8 cellular contexts compared by ENCODE assay signal in genomic region chr5:179345429-179346321, GRCh38. TPM values are rescaled to one million over a fixed set of nuclear protein-coding genes. Genes with fewer than 3 reads are reported as not detected.
A peak's percentile ranks its signal among the peaks of the same experiment; 100 is the strongest.
DNase-seq lines count a peak whose midpoint lies in the region; ATAC-seq and TF ChIP-seq lines count a peak whose summit lies in the region.
"Had no signal": no experiment of that assay in that cellular context is flagged by ENCODE, and none has a peak within 500 bp of the region (broad histone marks: within the 10 kb centered on the region; RNA-seq: fewer than 3 reads in every experiment).

TSS of gene ADAMTS2 (minus strand) at chr5:179345461. CDS start at chr5:179345328, 133 bp downstream.

- H3K9me3 ChIP-seq in HAP-1 (no peaks in the 10 kb centered on the region), SJSA1 (replicated peaks) (peaks cover 33% of the 10 kb centered on the region), fibroblast of lung (ENCODE audit: control insufficient read depth, insufficient read depth, low read depth, low read length) (no peaks in the 10 kb centered on the region)
- H3K9me3 ChIP-seq in naive thymus-derived CD4-positive, alpha-beta T cell (ENCODE audit: control insufficient read depth in 2 of 3, low read length in 3 of 3) = no peaks in the 10 kb centered on the region

- peaks cover 0 to 23% (median 14%) of the 10 kb centered on the region in 7 donors for H3K4me1 Mint-ChIP-seq in naive thymus-derived CD4-positive, alpha-beta T cell

- H3K4me2 ChIP-seq in fibroblast of lung (ENCODE audit: extremely low read depth, insufficient read depth, low read length) = peak within 1 kb of the TSS; percentile 73

- DNase-seq in HAP-1 (ENCODE audit: low spot score in 2 of 2) = peak; percentile 60 to 85
- DNase-seq in SJSA1 (ENCODE audit: low read depth in 1 of 2, low spot score in 2 of 2) = no peak
- peak in 1 of 2 donors; percentile 71 for DNase-seq in fibroblast of lung (ENCODE audit: low read depth in 2 of 2)
- DNase-seq in naive thymus-derived CD4-positive, alpha-beta T cell = no peak
- DNase-seq in AML-193 (lab: John Stamatoyannopoulos, UW) = no peak

- CTCF ChIA-PET in naive thymus-derived CD4-positive, alpha-beta T cell (lab: Charles Lee) = no interaction called here

- H3K4me3 Mint-ChIP-seq in naive thymus-derived CD4-positive, alpha-beta T cell = peak within 1 kb of the TSS in 9 of 10 donors; percentile 4 to 79 (median 45)

- H3K36me3 Mint-ChIP-seq in naive thymus-derived CD4-positive, alpha-beta T cell = peaks cover 0 to 3% (median 0%) of the 10 kb centered on the region in 5 donors

- peaks cover 34% of the 10 kb centered on the region for H3K79me2 ChIP-seq in fibroblast of lung (ENCODE audit: control insufficient read depth, insufficient read depth, low read length)

- no peak within 1 kb of the TSS for H3K27ac ChIP-seq in SJSA1
- peak within 1 kb of the TSS; percentile 79 for H3K27ac ChIP-seq in fibroblast of lung (ENCODE audit: insufficient read depth, low read length)
- no peak within 1 kb of the TSS for H3K27ac ChIP-seq in naive thymus-derived CD4-positive, alpha-beta T cell (ENCODE audit: low read depth, low read length)

- no peak for TF ChIP-seq POLR2A in GM18505 (IDR thresholded peaks at IDR 0.05; ENCODE audit: borderline replicate concordance, extremely low read depth, insufficient read depth, insufficient read length)

- H3K36me3 ChIP-seq in HAP-1 (replicated peaks) = no peaks in the 10 kb centered on the region
- H3K36me3 ChIP-seq in SJSA1 = no peaks in the 10 kb centered on the region
- peaks cover 4% of the 10 kb centered on the region for H3K36me3 ChIP-seq in fibroblast of lung (ENCODE audit: control insufficient read depth, insufficient read depth, low read length)
- no peaks in the 10 kb centered on the region for H3K36me3 ChIP-seq in naive thymus-derived CD4-positive, alpha-beta T cell (ENCODE audit: control insufficient read depth in 2 of 3, insufficient read depth in 3 of 3, low read length in 3 of 3)

- H3K9me3 Mint-ChIP-seq in naive thymus-derived CD4-positive, alpha-beta T cell = peaks cover 0 to 2% (median 0%) of the 10 kb centered on the region in 11 donors

- peaks cover 48 to 75% (median 60%) of the 10 kb centered on the region in 5 donors for H3K27me3 Mint-ChIP-seq in naive thymus-derived CD4-positive, alpha-beta T cell

- H3K9ac ChIP-seq in fibroblast of lung (ENCODE audit: insufficient read depth, low read length) = peak within 1 kb of the TSS; percentile 96

- H2AFZ ChIP-seq in fibroblast of lung (ENCODE audit: low read length) = peak within 1 kb of the TSS; percentile 21

- H3K4me3 ChIP-seq in HAP-1 (peak within 1 kb of the TSS; percentile 56), SJSA1 (peak within 1 kb of the TSS; percentile 49), fibroblast of lung (replicated peaks in 1 of 4; ENCODE audit: control extremely low read depth in 1 of 4, insufficient read depth in 1 of 4, low read depth in 3 of 4, low read length in 4 of 4) (peak within 1 kb of the TSS; percentile 71 to 96 (median 84))
- H3K4me3 ChIP-seq in naive thymus-derived CD4-positive, alpha-beta T cell (ENCODE audit: low read length) = no peak within 1 kb of the TSS

- H4K20me1 ChIP-seq in fibroblast of lung (ENCODE audit: control insufficient read depth, extremely low read depth, insufficient read depth, low read length) = no peaks in the 10 kb centered on the region

- no peak for TF ChIP-seq CTCF in fibroblast of lung (conservative IDR thresholded peaks at IDR 0.05 in 1 of 2, IDR thresholded peaks at IDR 0.05 in 1 of 2; ENCODE audit: low read depth in 1 of 2, low read length in 2 of 2)

- POLR2A ChIA-PET in naive thymus-derived CD4-positive, alpha-beta T cell (lab: Charles Lee) = no interaction called here

- no peak for ATAC-seq in naive thymus-derived CD4-positive, alpha-beta T cell
- ATAC-seq in GM18505 (IDR thresholded peaks at IDR 0.05; ENCODE audit: unreplicated experiment) (no peak), GM21447 (IDR thresholded peaks at IDR 0.05; ENCODE audit: unreplicated experiment) (no peak)

- intact Hi-C loops in naive thymus-derived CD4-positive, alpha-beta T cell (cut with micrococcal nuclease) = no loop called here

- in situ Hi-C loops in HAP-1 (cut with MboI; ENCODE audit: low sequenced_read_pairs) = no loop called here

- no peak within 1 kb of the TSS for H3K27ac Mint-ChIP-seq in naive thymus-derived CD4-positive, alpha-beta T cell

- H3K27me3 ChIP-seq in HAP-1 (ENCODE audit: low read depth) = 0 out of 2 replicates have a peak, but pooled peaks cover 2% of the 10 kb centered on the region
- no peaks in the 10 kb centered on the region for H3K27me3 ChIP-seq in SJSA1 (replicated peaks)
- no peaks in the 10 kb centered on the region for H3K27me3 ChIP-seq in fibroblast of lung (ENCODE audit: control insufficient read depth, insufficient read depth, low read length)
- no peaks in the 10 kb centered on the region for H3K27me3 ChIP-seq in naive thymus-derived CD4-positive, alpha-beta T cell (ENCODE audit: control insufficient read depth in 2 of 2, insufficient read depth in 2 of 2, low read length in 2 of 2)

- H3K4me1 ChIP-seq in HAP-1 (peaks cover 9% of the 10 kb centered on the region; the same call in 1 of the 2 replicates), SJSA1 (replicated peaks) (peaks cover 25% of the 10 kb centered on the region), fibroblast of lung (ENCODE audit: control insufficient read depth, extremely low read depth, insufficient read depth, low read length) (peaks cover 11% of the 10 kb centered on the region)
- no peaks in the 10 kb centered on the region for H3K4me1 ChIP-seq in naive thymus-derived CD4-positive, alpha-beta T cell (ENCODE audit: control insufficient read depth in 2 of 2, insufficient read depth in 2 of 2, low read length in 2 of 2)

RNA-seq across cellular contexts. Expression of gene ADAMTS2, which starts in this region (rescaled TPM):
- 1.4 and 4.9 TPM in 2 replicates for total RNA-seq in SJSA1 (2014; rRNA removed; shearing (Covaris generic))
- 16.2 and 27.0 TPM in 2 replicates for total RNA-seq in fibroblast of lung
- polyA plus RNA-seq in fibroblast of lung = 30.3 and 70.2 TPM in 2 replicates
- 34.0 and 80.2 TPM in 2 replicates for polyA plus RNA-seq in fibroblast of lung (2012)
- polyA minus RNA-seq in fibroblast of lung (ENCODE audit: low replicate concordance) = 81.7 and 114 TPM in 2 replicates
- not detected for total RNA-seq in naive thymus-derived CD4-positive, alpha-beta T cell
- polyA plus RNA-seq in naive thymus-derived CD4-positive, alpha-beta T cell = not detected
- total RNA-seq: SK-MEL-5 had no signal

Comparison
In these comparisons a context has a peak if more than half of its experiments do, and no peak if none do; other contexts are left out.
1. RNA of gene ADAMTS2 (polyA plus RNA-seq): 30.3 to 80.2 TPM in fibroblast of lung; not detected in naive thymus-derived CD4-positive, alpha-beta T cell; every median in the first group is over 10 times any median in the second.
2. DNase-seq: peak in HAP-1 (2 of 2); none in SJSA1 (0 of 2), naive thymus-derived CD4-positive, alpha-beta T cell (0 of 9) and AML-193 (0 of 2).